In the genomic region with DNA sequence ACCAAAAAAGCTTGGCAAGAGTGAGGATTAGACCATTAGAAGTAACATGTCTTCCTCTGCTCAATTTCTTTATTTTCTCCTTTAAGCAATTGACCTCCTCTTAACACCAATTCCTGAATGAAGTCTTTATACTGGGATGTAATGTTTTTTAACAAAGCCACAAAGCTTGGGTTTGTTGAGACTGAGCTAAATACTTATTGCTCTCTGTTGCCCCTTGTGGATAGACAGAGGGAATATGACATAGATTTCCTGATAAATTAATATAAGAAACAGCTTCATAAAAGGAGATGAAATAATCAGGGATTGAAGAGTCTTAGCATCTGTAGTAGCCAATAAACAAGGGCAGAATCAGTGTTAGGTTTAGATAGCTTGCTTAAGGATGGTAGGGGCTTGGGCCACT, we compare ENCODE assay signal across 13 cellular contexts. TPM values are rescaled to one million over a fixed set of nuclear protein-coding genes. Genes with fewer than 3 reads are reported as not detected.
DNase-seq lines count a peak whose midpoint lies in the region; ATAC-seq, FAIRE-seq and TF ChIP-seq lines count a peak whose summit lies in the region.
"Had no signal": no experiment of that assay in that cellular context is flagged by ENCODE, and none has a peak within 500 bp of the region (broad histone marks: within the 10 kb centered on the region; RNA-seq: fewer than 3 reads in every experiment).

No MANE protein-coding gene starts in this region.

- H2AFZ ChIP-seq in keratinocyte (ENCODE audit: control insufficient read depth, low read length): no peak overlapping the region

- H3K9me3 ChIP-seq in keratinocyte (ENCODE audit: control insufficient read depth, low read depth, low read length): no peaks in the 10 kb centered on the region

- DNase-seq in AG08396 (ENCODE audit: low spot score) (peak; percentile 11), HCEC 1CT (peak; percentile 1), keratinocyte (ENCODE audit: low read depth, low spot score) (no peak), glutamatergic neuron (no peak), SHP77 treated with DMSO at 0.1 percent for 48 hours (lab: John Stamatoyannopoulos, UW) (no peak)
- DNase-seq: activated CD4-positive, alpha-beta T cell treated with anti-CD3 and anti-CD28 coated beads, Interleukin-2, amount 50 U/mL, for 4 hours; amniotic stem cell; naive B cell; stimulated activated CD4-positive, alpha-beta T cell treated with anti-CD3 and anti-CD28 coated beads, Interleukin-2, amount 100 ng/mL, for 48 hours had no signal

- H3K27ac Mint-ChIP-seq in glutamatergic neuron (ENCODE audit: unreplicated experiment): no peak overlapping the region
- H3K27ac Mint-ChIP-seq: naive B cell had no signal

- dilution Hi-C loops in keratinocyte (cut with MboI; ENCODE audit: extremely low pct_ligation_motif_present, low sequenced_read_pairs): no loop called here

- H3K36me3 Mint-ChIP-seq in glutamatergic neuron (ENCODE audit: unreplicated experiment): no peaks in the 10 kb centered on the region

- H3K9ac ChIP-seq in keratinocyte (ENCODE audit: control insufficient read depth, extremely low read depth, insufficient read depth, low read length): no peak overlapping the region

- no peak overlapping the region for H3K4me2 ChIP-seq in keratinocyte (ENCODE audit: control insufficient read depth, extremely low read depth, insufficient read depth, low read depth, low read length)

- TF ChIP-seq CTCF in WI38 (IDR thresholded peaks at IDR 0.05; ENCODE audit: low read depth, low read length) (peak; percentile 25; the same call in 1 of the 2 replicates), keratinocyte (optimal IDR thresholded peaks at IDR 0.05 in 1 of 3, IDR thresholded peaks at IDR 0.05 in 1 of 3, conservative IDR thresholded peaks at IDR 0.05 in 1 of 3; ENCODE audit: extremely low read depth in 1 of 3, insufficient read depth in 2 of 3, low read length in 3 of 3) (peak in 2 of 3 experiments; percentile 37 to 41), glutamatergic neuron (IDR thresholded peaks at IDR 0.05; ENCODE audit: partially characterized antibody, unreplicated experiment) (no peak)

- FAIRE-seq in keratinocyte (lab: Jason Lieb, UNC): no peak
- FAIRE-seq: HepG2 had no signal

- ATAC-seq in GM19452 (IDR thresholded peaks at IDR 0.05; ENCODE audit: unreplicated experiment): no peak
- ATAC-seq in GM21825 (IDR thresholded peaks at IDR 0.05; ENCODE audit: unreplicated experiment): no peak
- ATAC-seq: HepG2 had no signal

- H3K27ac ChIP-seq in keratinocyte (ENCODE audit: control insufficient read depth, insufficient read depth, low read length): no peak overlapping the region

- H4K20me1 ChIP-seq in keratinocyte (ENCODE audit: control insufficient read depth, extremely low read depth, insufficient read depth, low read length): no peaks in the 10 kb centered on the region

- H3K4me3 Mint-ChIP-seq in glutamatergic neuron (ENCODE audit: unreplicated experiment): no peak overlapping the region
- H3K4me3 Mint-ChIP-seq: naive B cell had no signal

- H3K27me3 Mint-ChIP-seq in glutamatergic neuron (ENCODE audit: unreplicated experiment): no peaks in the 10 kb centered on the region

- no peaks in the 10 kb centered on the region for H3K27me3 ChIP-seq in keratinocyte (ENCODE audit: control insufficient read depth, extremely low read depth, insufficient read depth, low read length)

- no peaks in the 10 kb centered on the region for H3K4me1 ChIP-seq in keratinocyte (ENCODE audit: control insufficient read depth, extremely low read depth, insufficient read depth, low read length)

- H3K36me3 ChIP-seq in keratinocyte (ENCODE audit: control insufficient read depth in 2 of 2, extremely low read depth in 1 of 2, insufficient read depth in 2 of 2, low read length in 2 of 2): no peaks in the 10 kb centered on the region

- no peaks in the 10 kb centered on the region for H3K79me2 ChIP-seq in keratinocyte (ENCODE audit: control insufficient read depth, insufficient read depth, low read length)

- H3K9me1 ChIP-seq in keratinocyte (ENCODE audit: control insufficient read depth, extremely low read depth, insufficient read depth, low read length): no peaks in the 10 kb centered on the region

- no peaks in the 10 kb centered on the region for H3K9me3 Mint-ChIP-seq in glutamatergic neuron (ENCODE audit: unreplicated experiment)

- H3K4me3 ChIP-seq in WI38 (ENCODE audit: low read depth, low read length) (no peak overlapping the region), keratinocyte (ENCODE audit: control insufficient read depth in 2 of 3, extremely low read depth in 1 of 3, insufficient read depth in 2 of 3, low read depth in 1 of 3, low read length in 3 of 3) (no peak overlapping the region)

- no peaks in the 10 kb centered on the region for H3K4me1 Mint-ChIP-seq in glutamatergic neuron (ENCODE audit: low read depth, unreplicated experiment)
- H3K4me1 Mint-ChIP-seq: naive B cell had no signal

RNA-seq across cellular contexts. Expression of gene CCDC160, which starts 57.6 kb away (rescaled TPM):
- polyA plus RNA-seq in keratinocyte: not detected in 3 replicates
- not detected for polyA plus RNA-seq in keratinocyte (2011; ENCODE audit: low read depth)
- not detected in 2 replicates for polyA plus RNA-seq in keratinocyte (2011; cell fraction: cytosol; rRNA removed)
- not detected in 2 replicates for polyA plus RNA-seq in keratinocyte (2011; cell fraction: nucleus; rRNA removed)
- not detected in 2 replicates for polyA plus RNA-seq in keratinocyte (2012; ENCODE audit: low replicate concordance)
- polyA minus RNA-seq in keratinocyte: not detected in 3 replicates
- not detected for polyA minus RNA-seq in keratinocyte (2011; cell fraction: cytosol; rRNA and poly(A)+ RNA removed)
- polyA minus RNA-seq in keratinocyte (2011; cell fraction: nucleus; rRNA and poly(A)+ RNA removed): not detected in 2 replicates
- 0.69 TPM for total RNA-seq in glutamatergic neuron (ENCODE audit: unreplicated experiment)
- total RNA-seq: HepG2 had no signal
- polyA plus RNA-seq: HepG2 had no signal

Comparison
In these comparisons a context has a peak if more than half of its experiments do, and no peak if none do; other contexts are left out.
1. DNase-seq: peak in AG08396 (single experiment) and HCEC 1CT (single experiment); none in keratinocyte (single experiment), glutamatergic neuron (single experiment) and SHP77 treated with DMSO at 0.1 percent for 48 hours (single experiment).